Comparison of ENCODE assay signal across 1 cellular context in genomic region chr10:100998991-100999741, GRCh38.
TF ChIP-seq lines count a peak whose summit lies in the region.

No MANE protein-coding gene starts in this region.

TF ChIP-seq in HepG2, 621 proteins besides CTCF, POLR2A, EP300 and RAD21 (continued from another document and continues in another):
- TF ChIP-seq ZBTB2 (CRISPR knock-in tag; IDR thresholded peaks at IDR 0.05; ENCODE audit: low read depth) (no peak; the same call in 1 of the 2 replicates), SIN3A (IDR thresholded peaks at IDR 0.05; ENCODE audit: borderline replicate concordance, low read depth, low read length) (peak; percentile 29; the same call in 1 of the 2 replicates), SUZ12 (IDR thresholded peaks at IDR 0.05; ENCODE audit: low read depth, low read length) (no peak), ZNF891 (CRISPR knock-in tag; IDR thresholded peaks at IDR 0.05) (peak; percentile 49; the same call in 1 of the 2 replicates), SRF (IDR thresholded peaks at IDR 0.05; ENCODE audit: low read depth, low read length) (no peak), ZSCAN22 (CRISPR knock-in tag; IDR thresholded peaks at IDR 0.05) (no peak), PRMT3 (CRISPR knock-in tag; IDR thresholded peaks at IDR 0.05; ENCODE audit: borderline replicate concordance, low read depth) (no peak), ZNF24 (IDR thresholded peaks at IDR 0.05) (no peak), ATF3 (CRISPR knock-in tag; IDR thresholded peaks at IDR 0.05) (no peak; the same call in 1 of the 2 replicates), ZZZ3 (CRISPR knock-in tag; IDR thresholded peaks at IDR 0.05; ENCODE audit: borderline replicate concordance) (no peak), ZNF180 (CRISPR knock-in tag; IDR thresholded peaks at IDR 0.05; ENCODE audit: borderline replicate concordance, low read depth) (no peak), ZNF670 (CRISPR knock-in tag; IDR thresholded peaks at IDR 0.05; ENCODE audit: borderline replicate concordance) (no peak; the same call in 1 of the 2 replicates), ZFP36L1 (CRISPR knock-in tag; IDR thresholded peaks at IDR 0.05) (no peak), NKX3-1 (CRISPR knock-in tag; IDR thresholded peaks at IDR 0.05) (no peak), ZBTB7A (CRISPR knock-in tag; IDR thresholded peaks at IDR 0.05) (0 out of 2 replicates have a peak, but pooled peaks have one; percentile 38), ZNF383 (CRISPR knock-in tag; IDR thresholded peaks at IDR 0.05; ENCODE audit: borderline replicate concordance) (no peak), ELF3 (CRISPR knock-in tag; IDR thresholded peaks at IDR 0.05) (peak; percentile 24; the same call in 1 of the 2 replicates), TBX3 (IDR thresholded peaks at IDR 0.05; ENCODE audit: borderline replicate concordance) (no peak), ARID5B (CRISPR knock-in tag; IDR thresholded peaks at IDR 0.05) (peak; percentile 63; the same call in 1 of the 2 replicates), ZBTB33 (CRISPR knock-in tag; IDR thresholded peaks at IDR 0.05) (no peak), PRDM4 (CRISPR knock-in tag; IDR thresholded peaks at IDR 0.05; ENCODE audit: borderline replicate concordance) (no peak), ZSCAN20 (CRISPR knock-in tag; IDR thresholded peaks at IDR 0.05; ENCODE audit: borderline replicate concordance) (0 out of 2 replicates have a peak, but pooled peaks have one; percentile 42), ZNF343 (CRISPR knock-in tag; IDR thresholded peaks at IDR 0.05) (peak; percentile 64; the same call in 1 of the 2 replicates), ZNF563 (CRISPR knock-in tag; IDR thresholded peaks at IDR 0.05) (peak; percentile 97), ZNF7 (CRISPR knock-in tag; IDR thresholded peaks at IDR 0.05) (no peak), KLF9 (CRISPR knock-in tag; IDR thresholded peaks at IDR 0.05; ENCODE audit: low read depth) (no peak), ZNF777 (CRISPR knock-in tag; IDR thresholded peaks at IDR 0.05) (peak; percentile 76; the same call in 1 of the 2 replicates), ZFP41 (CRISPR knock-in tag; IDR thresholded peaks at IDR 0.05; ENCODE audit: borderline replicate concordance) (no peak), NFE2L1 (CRISPR knock-in tag; IDR thresholded peaks at IDR 0.05; ENCODE audit: borderline replicate concordance) (no peak), PHB2 (IDR thresholded peaks at IDR 0.05; ENCODE audit: partially characterized antibody) (no peak), PRDM10 (CRISPR knock-in tag; IDR thresholded peaks at IDR 0.05; ENCODE audit: low read depth) (no peak), ASH2L (IDR thresholded peaks at IDR 0.05; ENCODE audit: insufficient read length, low read depth, low read length) (no peak), ARNT (IDR thresholded peaks at IDR 0.05) (no peak), ZSCAN25 (CRISPR knock-in tag; IDR thresholded peaks at IDR 0.05) (no peak; the same call in 1 of the 2 replicates), ZFY (CRISPR knock-in tag; IDR thresholded peaks at IDR 0.05) (peak; percentile 72), FOXP1 (IDR thresholded peaks at IDR 0.05) (no peak), FOXP1 (CRISPR knock-in tag; IDR thresholded peaks at IDR 0.05) (no peak), SNRNP70 (IDR thresholded peaks at IDR 0.05; ENCODE audit: low read depth, low read length) (no peak), SETDB1 (CRISPR knock-in tag; IDR thresholded peaks at IDR 0.05; ENCODE audit: borderline replicate concordance) (no peak), JARID2 (CRISPR knock-in tag; IDR thresholded peaks at IDR 0.05; ENCODE audit: insufficient replicate concordance) (no peak), ZBTB49 (CRISPR knock-in tag; IDR thresholded peaks at IDR 0.05; ENCODE audit: borderline replicate concordance) (no peak), TEAD3 (CRISPR knock-in tag; optimal IDR thresholded peaks at IDR 0.05; ENCODE audit: borderline replicate concordance) (no peak), RXRB (CRISPR knock-in tag; IDR thresholded peaks at IDR 0.05; ENCODE audit: borderline replicate concordance) (no peak), ZNF121 (CRISPR knock-in tag; IDR thresholded peaks at IDR 0.05) (no peak), ZNF775 (CRISPR knock-in tag; IDR thresholded peaks at IDR 0.05; ENCODE audit: borderline replicate concordance) (no peak), ARID3A (IDR thresholded peaks at IDR 0.05; ENCODE audit: low read depth, low read length) (no peak), XRCC5 (optimal IDR thresholded peaks at IDR 0.05; ENCODE audit: low read length) (peak; percentile 91)
